7 cellular contexts compared by ENCODE assay signal in genomic region chr12:20625531-20625930, GRCh38.
"Had no signal": no experiment of that assay in that cellular context is flagged by ENCODE, and none has a peak within 500 bp of the region (broad histone marks: within the 10 kb centered on the region; RNA-seq: fewer than 3 reads in every experiment).

No MANE protein-coding gene starts in this region.

- H3K4me3 ChIP-seq: GM23248, HAP-1, K562 had no signal

- H3K4me1 ChIP-seq: HAP-1 had no signal

- H3K27ac ChIP-seq: GM23248 had no signal

- H3K36me3 ChIP-seq: HAP-1 had no signal

- H3K9ac ChIP-seq: GM23248 had no signal

- DNase-seq: GM23248, GOT3, H7, HFFc6, IMR-90 had no signal

- H3K9me3 ChIP-seq: HAP-1 had no signal

- ATAC-seq: K562 had no signal

- H2AFZ ChIP-seq: GM23248 had no signal
